Comparison of ENCODE assay signal across 26 cellular contexts in the genomic region with DNA sequence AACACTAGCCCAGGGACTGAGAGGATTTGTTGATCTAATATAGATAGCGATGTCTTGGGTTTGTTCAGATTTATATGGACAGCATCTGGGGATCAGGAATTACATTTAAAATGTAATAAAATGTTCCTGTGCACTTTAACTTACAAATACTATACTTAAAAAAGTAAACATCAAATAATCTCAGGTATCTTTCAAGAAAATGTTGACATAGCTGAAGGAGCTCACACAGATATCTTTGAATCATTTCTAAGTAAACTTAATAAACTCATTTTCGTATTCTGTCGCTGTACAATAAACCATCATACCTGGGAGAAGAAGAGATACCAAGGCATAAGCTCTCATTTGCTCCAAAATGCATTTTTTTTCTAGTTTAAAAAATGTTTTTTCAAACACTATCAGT.
"Had no signal": no experiment of that assay in that cellular context is flagged by ENCODE, and none has a peak within 500 bp of the region (broad histone marks: within the 10 kb centered on the region; RNA-seq: fewer than 3 reads in every experiment).

No MANE protein-coding gene starts in this region.

- H3K36me3 ChIP-seq: stomach, suprapubic skin, thoracic aorta, thyroid gland, tibial artery, tibial nerve, transverse colon, upper lobe of left lung, upper lobe of right lung, uterus, vagina had no signal

- H3K27me3 ChIP-seq: stomach, suprapubic skin, testis, thyroid gland, tibial artery, tibial nerve, transverse colon, upper lobe of left lung, upper lobe of right lung, uterus, vagina had no signal

- H3K27ac ChIP-seq: stomach, suprapubic skin, testis, thoracic aorta, thyroid gland, tibial artery, tibial nerve, transverse colon, upper lobe of left lung, upper lobe of right lung, uterus, vagina had no signal

- H3K4me1 ChIP-seq: stomach, suprapubic skin, testis, thyroid gland, tibial artery, tibial nerve, transverse colon, upper lobe of left lung, upper lobe of right lung, uterus, vagina had no signal

- H3K4me3 ChIP-seq: stomach, suprapubic skin, testis, thoracic aorta, thyroid gland, tibial artery, tibial nerve, transverse colon, upper lobe of left lung, upper lobe of right lung, uterus, vagina had no signal

- H3K9me3 ChIP-seq: stomach, suprapubic skin, testis, thoracic aorta, thyroid gland, tibial artery, tibial nerve, transverse colon, upper lobe of left lung, upper lobe of right lung, uterus, vagina had no signal

- DNase-seq: stimulated activated CD4-positive, alpha-beta T cell treated with anti-CD3 and anti-CD28 coated beads, Interleukin-2, amount 100 ng/mL, for 48 hours; stimulated activated CD4-positive, alpha-beta T cell treated with anti-CD3 and anti-CD28 coated beads, Interleukin-4, amount 100 ng/mL, for 1 hour; stimulated activated CD4-positive, alpha-beta T cell treated with anti-CD3 and anti-CD28 coated beads, Interleukin-4, amount 100 ng/mL, for 24 hours; stimulated activated CD4-positive, alpha-beta T cell treated with anti-CD3 and anti-CD28 coated beads, Interleukin-4, amount 100 ng/mL, for 4 hours; stimulated activated CD8-positive, alpha-beta memory T cell treated with anti-CD3 and anti-CD28 coated beads, Interleukin-4, amount 100 ng/mL, for 48 hours; stimulated activated naive B cell treated with anti-CD40 and anti-IgM and Interleukin-4, amounts not matched to agents 10 μg/mL and 1 μg/mL and 100 μg/mL, for 72 hours; stimulated activated naive CD4-positive, alpha-beta T cell; stimulated activated naive CD4-positive, alpha-beta T cell treated with Interleukin-2 at 50 U/mL for 16 hours; stimulated activated naive CD8-positive, alpha-beta T cell treated with anti-CD3 and anti-CD28 coated beads, Interleukin-15, amount 100 ng/mL, for 72 hours; stimulated activated naive CD8-positive, alpha-beta T cell treated with anti-CD3 and anti-CD28 coated beads, Interleukin-15, Interleukin-2, amounts not matched to agents 100 U/mL and 50 U/mL, for 24 hours; stomach; substantia nigra; testis; thyroid gland; tibial artery; transverse colon; trophoblast cell; upper lobe of left lung; upper lobe of right lung; uterus had no signal

- ATAC-seq: stimulated activated effector memory CD8-positive, alpha-beta T cell treated with anti-CD3 and anti-CD28 coated beads, Interleukin-12 subunit alpha, Interleukin-12 subunit beta, amount 100 ng/mL, for 72 hours; stimulated activated memory B cell treated with anti-CD40 and anti-IgM and Interleukin-4, amounts not matched to agents 10 μg/mL and 1 μg/mL and 100 μg/mL, for 72 hours; stimulated activated naive B cell treated with anti-CD40 and anti-IgM and Interleukin-4, amounts not matched to agents 10 μg/mL and 1 μg/mL and 100 μg/mL, for 72 hours; stimulated activated naive CD8-positive, alpha-beta T cell treated with anti-CD3 and anti-CD28 coated beads, Interleukin-15, amount 100 ng/mL, for 72 hours; stimulated activated naive CD8-positive, alpha-beta T cell treated with anti-CD3 and anti-CD28 coated beads, Interleukin-15, Interleukin-2, amounts not matched to agents 100 U/mL and 50 U/mL, for 24 hours; upper lobe of right lung had no signal
